In genomic region chr9:104747245-104747564, GRCh38 we compare ENCODE assay signal across 7 cellular contexts. TPM values are rescaled to one million over a fixed set of nuclear protein-coding genes. Genes with fewer than 3 reads are reported as not detected.
DNase-seq lines count a peak whose midpoint lies in the region; ATAC-seq and TF ChIP-seq lines count a peak whose summit lies in the region.

No MANE protein-coding gene starts in this region.

- peak overlapping the region; percentile 89 for H3K4me3 ChIP-seq in right cardiac atrium (ENCODE audit: low read length)

- no peaks in the 10 kb centered on the region for H3K9me3 ChIP-seq in right cardiac atrium (ENCODE audit: control insufficient read depth, low read length)

- H3K4me1 ChIP-seq in right cardiac atrium (ENCODE audit: control insufficient read depth, insufficient read depth, low read length) = no peaks in the 10 kb centered on the region

- H3K27ac Mint-ChIP-seq in activated B cell treated with CpG ODN at 0.5 μM for 24 hours = peak overlapping the region; percentile 99
- H3K27ac Mint-ChIP-seq in stimulated activated effector memory CD8-positive, alpha-beta T cell treated with anti-CD3 and anti-CD28 coated beads, Interleukin-12 subunit alpha, Interleukin-12 subunit beta, amount 100 ng/mL, for 72 hours = peak overlapping the region; percentile 96

- under 1% methylated on average over 9 of the region's 9 CpGs for WGBS in right cardiac atrium

- no peaks in the 10 kb centered on the region for H3K27me3 ChIP-seq in right cardiac atrium (ENCODE audit: control insufficient read depth, insufficient read depth)

- CTCF ChIA-PET in activated B cell treated with CpG ODN at 0.5 μM for 24 hours (lab: Charles Lee) = interaction anchor here (1.0 to 2.4 kb wide), 4 partner anchors 16 to 668 kb away, joined by 4 to 9 read pairs (median 6); partner anchors contain the start of gene NIPSNAP3B

- peak overlapping the region; percentile 99 for H3K4me3 Mint-ChIP-seq in activated B cell treated with CpG ODN at 0.5 μM for 24 hours
- peak overlapping the region; percentile 89 for H3K4me3 Mint-ChIP-seq in stimulated activated effector memory CD8-positive, alpha-beta T cell treated with anti-CD3 and anti-CD28 coated beads, Interleukin-12 subunit alpha, Interleukin-12 subunit beta, amount 100 ng/mL, for 72 hours

- POLR2A ChIA-PET in activated B cell treated with CpG ODN at 0.5 μM for 24 hours (lab: Charles Lee) = interaction anchor here (0.8 to 7.0 kb wide), 12 partner anchors 9 to 653 kb away, joined by 3 to 83 read pairs (median 10); partner anchors contain the start of genes NIPSNAP3B, SLC44A1 and SMC2

- H3K9me3 Mint-ChIP-seq in activated B cell treated with CpG ODN at 0.5 μM for 24 hours = no peaks in the 10 kb centered on the region
- H3K9me3 Mint-ChIP-seq in stimulated activated effector memory CD8-positive, alpha-beta T cell treated with anti-CD3 and anti-CD28 coated beads, Interleukin-12 subunit alpha, Interleukin-12 subunit beta, amount 100 ng/mL, for 72 hours = no peaks in the 10 kb centered on the region

- DNase-seq in activated B cell treated with CpG ODN at 0.5 μM for 24 hours (no peak), right cardiac atrium (no peak), retina (no peak)
- no peak for DNase-seq in stimulated activated effector memory CD8-positive, alpha-beta T cell treated with anti-CD3 and anti-CD28 coated beads, Interleukin-12 subunit alpha, Interleukin-12 subunit beta, amount 100 ng/mL, for 72 hours (ENCODE audit: low spot score in 2 of 2)

- no peaks in the 10 kb centered on the region for H3K27me3 Mint-ChIP-seq in activated B cell treated with CpG ODN at 0.5 μM for 24 hours

- TF ChIP-seq CTCF in activated B cell treated with CpG ODN at 0.5 μM for 24 hours (IDR thresholded peaks at IDR 0.05) = no peak

- peak overlapping the region; percentile 90 for H3K27ac ChIP-seq in right cardiac atrium (ENCODE audit: low read length)

- peak; percentile 11 for ATAC-seq in HG02571 (IDR thresholded peaks at IDR 0.05; ENCODE audit: unreplicated experiment)
- ATAC-seq in activated B cell treated with CpG ODN at 0.5 μM for 24 hours (ENCODE audit: low read depth) = no peak
- ATAC-seq in right cardiac atrium = peak; percentile 42 to 47
- ATAC-seq in stimulated activated effector memory CD8-positive, alpha-beta T cell treated with anti-CD3 and anti-CD28 coated beads, Interleukin-12 subunit alpha, Interleukin-12 subunit beta, amount 100 ng/mL, for 72 hours = peak; percentile 44
- ATAC-seq in HG03442 (IDR thresholded peaks at IDR 0.05; ENCODE audit: unreplicated experiment) = no peak
- no peak for ATAC-seq in HG03139 (IDR thresholded peaks at IDR 0.05; ENCODE audit: unreplicated experiment)

- peaks cover 34% of the 10 kb centered on the region for H3K4me1 Mint-ChIP-seq in activated B cell treated with CpG ODN at 0.5 μM for 24 hours
- peaks cover 24% of the 10 kb centered on the region for H3K4me1 Mint-ChIP-seq in stimulated activated effector memory CD8-positive, alpha-beta T cell treated with anti-CD3 and anti-CD28 coated beads, Interleukin-12 subunit alpha, Interleukin-12 subunit beta, amount 100 ng/mL, for 72 hours

- peaks cover 24% of the 10 kb centered on the region for H3K36me3 Mint-ChIP-seq in activated B cell treated with CpG ODN at 0.5 μM for 24 hours (ENCODE audit: low read depth)
- peaks cover 20% of the 10 kb centered on the region for H3K36me3 Mint-ChIP-seq in stimulated activated effector memory CD8-positive, alpha-beta T cell treated with anti-CD3 and anti-CD28 coated beads, Interleukin-12 subunit alpha, Interleukin-12 subunit beta, amount 100 ng/mL, for 72 hours

- intact Hi-C loops in activated B cell treated with CpG ODN at 0.5 μM for 24 hours (cut with micrococcal nuclease) = loop anchor here (1.0 to 10.0 kb wide), 9 partner anchors 34 to 948 kb away; partner anchors contain the start of genes ABCA1, FKTN, FSD1L and SMC2
- intact Hi-C loops in right cardiac atrium (cut with DNase I) = no loop called here

RNA-seq across cellular contexts. Expression of gene NIPSNAP3A, which starts 0.3 kb away (rescaled TPM):
- 21.9 and 22.7 TPM in 2 replicates for total RNA-seq in activated B cell treated with CpG ODN at 0.5 μM for 24 hours
- total RNA-seq in right cardiac atrium = 10 to 100 TPM; 14.3 to 23.0 (median 19.2) TPM
- polyA plus RNA-seq in right cardiac atrium = 25.5 TPM

RNA-seq across cellular contexts. Expression of gene NIPSNAP3B, which starts 16.7 kb away (rescaled TPM):
- 15.3 and 17.4 TPM in 2 replicates for total RNA-seq in activated B cell treated with CpG ODN at 0.5 μM for 24 hours
- 10 to 100 TPM; 19.5 to 24.6 (median 20.0) TPM for total RNA-seq in right cardiac atrium
- polyA plus RNA-seq in right cardiac atrium = 20.4 TPM

RNA-seq across cellular contexts. Expression of gene OR13D1, which starts 52.9 kb away (rescaled TPM):
- total RNA-seq in activated B cell treated with CpG ODN at 0.5 μM for 24 hours (not detected in 2 replicates), right cardiac atrium (not detected)
- not detected for polyA plus RNA-seq in right cardiac atrium

Comparison
In these comparisons a context has a peak if more than half of its experiments do, and no peak if none do; other contexts are left out.
1. ATAC-seq: peak in HG02571 (single experiment), right cardiac atrium (2 of 2) and stimulated activated effector memory CD8-positive, alpha-beta T cell treated with anti-CD3 and anti-CD28 coated beads, Interleukin-12 subunit alpha, Interleukin-12 subunit beta, amount 100 ng/mL, for 72 hours (single experiment); none in activated B cell treated with CpG ODN at 0.5 μM for 24 hours (single experiment), HG03442 (single experiment) and HG03139 (single experiment).